Comparison of ENCODE assay signal across 10 cellular contexts in the genomic region with DNA sequence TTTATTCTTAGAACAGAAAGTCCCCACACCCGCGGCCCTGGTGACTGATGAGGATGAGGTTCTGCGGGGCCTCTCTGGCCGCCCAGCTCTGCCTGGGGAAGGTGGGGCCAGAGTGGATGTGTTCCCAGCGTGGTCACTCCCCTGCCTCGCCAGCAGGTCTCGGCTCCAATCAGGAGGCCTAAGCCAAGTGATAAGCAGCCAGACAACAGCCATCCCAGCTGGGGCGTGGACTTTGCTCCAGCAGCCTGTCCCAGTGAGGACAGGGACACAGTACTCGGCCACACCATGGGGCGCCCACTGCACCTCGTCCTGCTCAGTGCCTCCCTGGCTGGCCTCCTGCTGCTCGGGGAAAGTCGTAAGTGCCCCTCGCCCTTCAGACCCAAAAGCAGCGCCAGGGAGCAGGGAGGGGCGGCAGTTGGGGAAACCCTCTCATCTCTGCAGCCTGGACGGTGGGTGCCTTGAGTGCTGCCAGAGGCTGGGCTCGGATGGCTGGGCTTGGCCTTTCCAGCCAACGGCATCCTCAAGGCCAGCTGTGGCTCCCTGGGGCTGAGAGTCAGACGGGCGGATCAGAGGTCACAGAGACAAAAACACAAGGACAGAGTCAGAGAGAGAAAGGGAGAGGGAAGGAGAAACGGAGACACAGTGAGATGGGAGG. TPM values are rescaled to one million over a fixed set of nuclear protein-coding genes. Genes with fewer than 3 reads are reported as not detected.
DNase-seq lines count a peak whose midpoint lies in the region; TF ChIP-seq lines count a peak whose summit lies in the region.
"Had no signal": no experiment of that assay in that cellular context is flagged by ENCODE, and none has a peak within 500 bp of the region (broad histone marks: within the 10 kb centered on the region; RNA-seq: fewer than 3 reads in every experiment).

A gene (plus strand): TSS at position 229 of the 655 bp plus-strand sequence. CDS start 57 bp downstream, at position 286.

- H3K4me1 ChIP-seq in ACC112 (ENCODE audit: control insufficient read depth, insufficient read depth, low read length, unreplicated experiment) = no peaks in the 10 kb centered on the region

- no peaks in the 10 kb centered on the region for H3K9me3 Mint-ChIP-seq in neural crest cell

- peaks cover 12% of the 10 kb centered on the region for H3K4me1 Mint-ChIP-seq in neural crest cell
- H3K4me1 Mint-ChIP-seq: CD4-positive, CD25-positive, alpha-beta regulatory T cell had no signal

- peaks cover 1% of the 10 kb centered on the region; the same call in 1 of the 2 replicates for H3K27me3 ChIP-seq in ACC112 (ENCODE audit: insufficient read depth, low read length)

- H3K4me3 ChIP-seq in ACC112 (ENCODE audit: low read depth, low read length) = peak within 1 kb of the TSS; percentile 20; the same call in 1 of the 2 replicates

- H3K27ac ChIP-seq in ACC112 (ENCODE audit: low read depth, low read length) = no peak within 1 kb of the TSS
- H3K27ac ChIP-seq: VCaP had no signal

- H3K36me3 ChIP-seq in ACC112 (ENCODE audit: insufficient read depth, low read length) = no peaks in the 10 kb centered on the region

- H3K4me3 Mint-ChIP-seq in neural crest cell = no peak within 1 kb of the TSS
- H3K4me3 Mint-ChIP-seq: CD4-positive, CD25-positive, alpha-beta regulatory T cell had no signal

- H2AFZ ChIP-seq in ACC112 (ENCODE audit: low read length, unreplicated experiment) = no peak within 1 kb of the TSS

- peaks cover 3% of the 10 kb centered on the region for H3K27me3 Mint-ChIP-seq in neural crest cell (ENCODE audit: low read depth)

- TF ChIP-seq CTCF in neural crest cell (conservative IDR thresholded peaks at IDR 0.05) = no peak

- TF ChIP-seq POLR2A in erythroblast (IDR thresholded peaks at IDR 0.05; ENCODE audit: low read length) = no peak

- no peaks in the 10 kb centered on the region for H3K79me2 ChIP-seq in ACC112 (ENCODE audit: control insufficient read depth, insufficient read depth, low read length, unreplicated experiment)

- DNase-seq in NCI-H526 treated with DMSO at 0.1 percent for 48 hours (lab: John Stamatoyannopoulos, UW) (peak; percentile 43), fibroblast of the conjunctiva (ENCODE audit: low read depth) (peak; percentile 57), neural crest cell (ENCODE audit: low read depth, low spot score) (peak; percentile 29), foreskin melanocyte (no peak), erythroblast (lab: John Stamatoyannopoulos, UW) (no peak), T-helper 9 cell (no peak), globus pallidus (ENCODE audit: low spot score) (no peak)
- DNase-seq: CD4-positive, CD25-positive, alpha-beta regulatory T cell had no signal

- no peaks in the 10 kb centered on the region for H3K36me3 Mint-ChIP-seq in neural crest cell (ENCODE audit: low read depth)
- H3K36me3 Mint-ChIP-seq: CD4-positive, CD25-positive, alpha-beta regulatory T cell had no signal

- no peak within 1 kb of the TSS for H3K27ac Mint-ChIP-seq in neural crest cell (ENCODE audit: unreplicated experiment)
- H3K27ac Mint-ChIP-seq: CD4-positive, CD25-positive, alpha-beta regulatory T cell had no signal

RNA-seq across cellular contexts. Expression of the gene that starts here (rescaled TPM):
- total RNA-seq in neural crest cell = 0.89 and 1.0 TPM in 2 replicates
- total RNA-seq: CD4-positive, CD25-positive, alpha-beta regulatory T cell had no signal

Comparison
In these comparisons a context has a peak if more than half of its experiments do, and no peak if none do; other contexts are left out.
1. DNase-seq: peak in NCI-H526 treated with DMSO at 0.1 percent for 48 hours (single experiment), fibroblast of the conjunctiva (single experiment) and neural crest cell (single experiment); none in foreskin melanocyte (single experiment), erythroblast (0 of 2), T-helper 9 cell (single experiment) and globus pallidus (single experiment).